22 cellular contexts compared by ENCODE assay signal in genomic region chr20:36507746-36508145, GRCh38.
"Had no signal": no experiment of that assay in that cellular context is flagged by ENCODE, and none has a peak within 500 bp of the region (broad histone marks: within the 10 kb centered on the region; RNA-seq: fewer than 3 reads in every experiment).

No MANE protein-coding gene starts in this region.

- H3K27me3 Mint-ChIP-seq: activated CD4-positive, alpha-beta memory T cell treated with anti-CD3 and anti-CD28 coated beads, Interleukin-2, amount 10 ng/mL, durations not matched to agents 7 days and 5 days; activated CD4-positive, alpha-beta T cell treated with anti-CD3 and anti-CD28 coated beads, Interleukin-2, amount 10 ng/mL, durations not matched to agents 7 days and 5 days; activated T-cell treated with anti-CD3 and anti-CD28 coated beads, Interleukin-2, amount 50 U/mL, for 24 hours; natural killer cell treated with Interleukin-12 subunit alpha and Interleukin-12 subunit beta and Interleukin-15 and Interleukin-18, amount 100 ng/mL, for 72 hours; stimulated activated naive B cell treated with anti-CD40 and anti-IgM and Interleukin-4, amounts not matched to agents 10 μg/mL and 1 μg/mL and 100 μg/mL, for 72 hours had no signal

- H3K4me1 ChIP-seq: colonic mucosa, heart right ventricle, left lung, stomach, thyroid gland, upper lobe of right lung had no signal

- H3K4me3 Mint-ChIP-seq: activated CD4-positive, alpha-beta memory T cell treated with anti-CD3 and anti-CD28 coated beads, Interleukin-2, amount 10 ng/mL, durations not matched to agents 7 days and 5 days; activated CD4-positive, alpha-beta T cell treated with anti-CD3 and anti-CD28 coated beads, Interleukin-2, amount 10 ng/mL, durations not matched to agents 7 days and 5 days; activated T-cell treated with anti-CD3 and anti-CD28 coated beads, Interleukin-2, amount 50 U/mL, for 24 hours; natural killer cell treated with Interleukin-12 subunit alpha and Interleukin-12 subunit beta and Interleukin-15 and Interleukin-18, amount 100 ng/mL, for 72 hours; stimulated activated naive B cell treated with anti-CD40 and anti-IgM and Interleukin-4, amounts not matched to agents 10 μg/mL and 1 μg/mL and 100 μg/mL, for 72 hours had no signal

- H3K4me3 ChIP-seq: colonic mucosa, heart right ventricle, left lung, mucosa of descending colon, stomach, thyroid gland, upper lobe of right lung had no signal

- H3K9me3 Mint-ChIP-seq: activated CD4-positive, alpha-beta memory T cell treated with anti-CD3 and anti-CD28 coated beads, Interleukin-2, amount 10 ng/mL, durations not matched to agents 7 days and 5 days; activated CD4-positive, alpha-beta T cell treated with anti-CD3 and anti-CD28 coated beads, Interleukin-2, amount 10 ng/mL, durations not matched to agents 7 days and 5 days; activated naive CD4-positive, alpha-beta T cell treated with anti-CD3 and anti-CD28 coated beads, Interleukin-2, amount 50 U/mL, for 72 hours; activated T-cell treated with anti-CD3 and anti-CD28 coated beads, Interleukin-2, amount 50 U/mL, for 24 hours; activated T-helper 2 cell treated with anti-CD3 and anti-CD28 coated beads, Interferon-gamma antibody, Interleukin-2, Interleukin-4, amounts not matched to agents 10 μg/mL and 5 μg/mL and 100 μg/mL, durations not matched to agents 14 hours and 24 hours and 36 hours; natural killer cell treated with Interleukin-12 subunit alpha and Interleukin-12 subunit beta and Interleukin-15 and Interleukin-18, amount 100 ng/mL, for 72 hours; stimulated activated naive B cell treated with anti-CD40 and anti-IgM and Interleukin-4, amounts not matched to agents 10 μg/mL and 1 μg/mL and 100 μg/mL, for 72 hours had no signal

- H3K27me3 ChIP-seq: colonic mucosa, heart right ventricle, left lung, stomach, thyroid gland, upper lobe of right lung had no signal

- DNase-seq: activated CD4-positive, alpha-beta memory T cell treated with anti-CD3 and anti-CD28 coated beads, Interleukin-2, amount 10 ng/mL, durations not matched to agents 7 days and 5 days; activated CD4-positive, alpha-beta T cell treated with anti-CD3 and anti-CD28 coated beads, Interleukin-2, amount 10 ng/mL, durations not matched to agents 7 days and 5 days; activated CD4-positive, CD25-positive, alpha-beta regulatory T cell treated with anti-CD3 and anti-CD28 coated beads, Interleukin-2, amount 50 U/mL, for 72 hours; activated CD8-positive, alpha-beta memory T cell treated with anti-CD3 and anti-CD28 coated beads, Interleukin-2, amount 50 U/mL, for 48 hours; activated T-cell treated with anti-CD3 and anti-CD28 coated beads, Interleukin-2, amount 50 U/mL, for 24 hours; cerebellar nuclear complex; colonic mucosa; effector CD8-positive, alpha-beta T cell; heart right ventricle; left lung; mucosa of descending colon; stimulated activated CD4-positive, alpha-beta T cell treated with anti-CD3 and anti-CD28 coated beads, Interleukin-15, amount 100 ng/mL, for 24 hours; stimulated activated CD4-positive, alpha-beta T cell treated with anti-CD3 and anti-CD28 coated beads, Interleukin-2, amount 100 ng/mL, for 24 hours; stimulated activated naive B cell treated with anti-CD40 and anti-IgM and Interleukin-4, amounts not matched to agents 10 μg/mL and 1 μg/mL and 100 μg/mL, for 72 hours; stomach; T1000; thyroid gland; upper lobe of right lung; WERI-Rb-1 had no signal

- H3K27ac Mint-ChIP-seq: activated CD4-positive, alpha-beta memory T cell treated with anti-CD3 and anti-CD28 coated beads, Interleukin-2, amount 10 ng/mL, durations not matched to agents 7 days and 5 days; activated CD4-positive, alpha-beta T cell treated with anti-CD3 and anti-CD28 coated beads, Interleukin-2, amount 10 ng/mL, durations not matched to agents 7 days and 5 days; activated T-cell treated with anti-CD3 and anti-CD28 coated beads, Interleukin-2, amount 50 U/mL, for 24 hours; activated T-helper 2 cell treated with anti-CD3 and anti-CD28 coated beads, Interferon-gamma antibody, Interleukin-2, Interleukin-4, amounts not matched to agents 10 μg/mL and 5 μg/mL and 100 μg/mL, durations not matched to agents 14 hours and 24 hours and 36 hours; natural killer cell treated with Interleukin-12 subunit alpha and Interleukin-12 subunit beta and Interleukin-15 and Interleukin-18, amount 100 ng/mL, for 72 hours had no signal

- ATAC-seq: activated naive CD4-positive, alpha-beta T cell treated with anti-CD3 and anti-CD28 coated beads, Interleukin-2, amount 50 U/mL, for 72 hours; heart right ventricle; left lung; mucosa of descending colon; natural killer cell treated with Interleukin-12 subunit alpha and Interleukin-12 subunit beta and Interleukin-15 and Interleukin-18, amount 100 ng/mL, for 72 hours; stimulated activated naive B cell treated with anti-CD40 and anti-IgM and Interleukin-4, amounts not matched to agents 10 μg/mL and 1 μg/mL and 100 μg/mL, for 72 hours; upper lobe of right lung had no signal

- H3K27ac ChIP-seq: colonic mucosa, heart right ventricle, left lung, stomach, thyroid gland, upper lobe of right lung, WERI-Rb-1 had no signal

- H3K9me3 ChIP-seq: colonic mucosa, heart right ventricle, left lung, mucosa of descending colon, stomach, thyroid gland, upper lobe of right lung had no signal

- H3K4me1 Mint-ChIP-seq: stimulated activated naive B cell treated with anti-CD40 and anti-IgM and Interleukin-4, amounts not matched to agents 10 μg/mL and 1 μg/mL and 100 μg/mL, for 72 hours had no signal
